Comparison of ENCODE assay signal across 9 cellular contexts in genomic region chr13:97307882-97308624, GRCh38.
A peak's percentile ranks its signal among the peaks of the same experiment; 100 is the strongest.
DNase-seq lines count a peak whose midpoint lies in the region; ATAC-seq and TF ChIP-seq lines count a peak whose summit lies in the region.
"Had no signal": no experiment of that assay in that cellular context is flagged by ENCODE, and none has a peak within 500 bp of the region (broad histone marks: within the 10 kb centered on the region; RNA-seq: fewer than 3 reads in every experiment).

No MANE protein-coding gene starts in this region.

- TF ChIP-seq CTCF in coronary artery (IDR thresholded peaks at IDR 0.05): no peak

- ATAC-seq in HG03095 (IDR thresholded peaks at IDR 0.05; ENCODE audit: unreplicated experiment): no peak
- no peak for ATAC-seq in GM18517 (IDR thresholded peaks at IDR 0.05; ENCODE audit: unreplicated experiment)

- peak overlapping the region; percentile 4 to 19 for H3K27ac ChIP-seq in coronary artery

- DNase-seq in NCI-H345 (lab: John Stamatoyannopoulos, UW) (peak; percentile 2), NCI-H345 treated with DMSO at 0.1 percent for 48 hours (lab: John Stamatoyannopoulos, UW; ENCODE audit: unreplicated experiment) (no peak), coronary artery (ENCODE audit: low spot score) (no peak), lung microvascular endothelial cell (ENCODE audit: low read depth in 2 of 2) (peak; percentile 64 to 91), NCI-H1436 (lab: John Stamatoyannopoulos, UW) (no peak), ecto neural progenitor cell (ENCODE audit: low spot score) (no peak)
- DNase-seq: activated CD4-positive, alpha-beta T cell treated with anti-CD3 and anti-CD28 coated beads for 4 hours had no signal

- H3K4me3 ChIP-seq in coronary artery: peak overlapping the region; percentile 3

Comparison
In these comparisons a context has a peak if more than half of its experiments do, and no peak if none do; other contexts are left out.
1. DNase-seq: peak in NCI-H345 (single experiment) and lung microvascular endothelial cell (2 of 2); none in NCI-H345 treated with DMSO at 0.1 percent for 48 hours (single experiment), coronary artery (single experiment), NCI-H1436 (single experiment) and ecto neural progenitor cell (single experiment).